16 cellular contexts compared by ENCODE assay signal in genomic region chr13:75321084-75321483, GRCh38.
A peak's percentile ranks its signal among the peaks of the same experiment; 100 is the strongest.
DNase-seq lines count a peak whose midpoint lies in the region; ATAC-seq lines count a peak whose summit lies in the region.
"Had no signal": no experiment of that assay in that cellular context is flagged by ENCODE, and none has a peak within 500 bp of the region (broad histone marks: within the 10 kb centered on the region; RNA-seq: fewer than 3 reads in every experiment).

No MANE protein-coding gene starts in this region.

- ATAC-seq in activated CD4-positive, alpha-beta T cell treated with anti-CD3 and anti-CD28 coated beads for 36 hours, result peak; percentile 32
- peak; percentile 58 for ATAC-seq in stimulated activated naive CD8-positive, alpha-beta T cell treated with anti-CD3 and anti-CD28 coated beads, Interleukin-15, amount 100 ng/mL, for 72 hours

- no peaks in the 10 kb centered on the region for H3K9me3 Mint-ChIP-seq in activated CD4-positive, alpha-beta T cell treated with anti-CD3 and anti-CD28 coated beads for 36 hours (ENCODE audit: low read depth)
- no peaks in the 10 kb centered on the region for H3K9me3 Mint-ChIP-seq in activated naive CD4-positive, alpha-beta T cell treated with anti-CD3 and anti-CD28 coated beads, Interleukin-2, amount 50 U/mL, for 24 hours
- H3K9me3 Mint-ChIP-seq in activated naive CD8-positive, alpha-beta T cell (ENCODE audit: low read depth), result no peaks in the 10 kb centered on the region
- no peaks in the 10 kb centered on the region for H3K9me3 Mint-ChIP-seq in stimulated activated naive CD8-positive, alpha-beta T cell treated with anti-CD3 and anti-CD28 coated beads, Interleukin-15, amount 100 ng/mL, for 72 hours

- H3K27ac Mint-ChIP-seq in activated CD4-positive, alpha-beta T cell treated with anti-CD3 and anti-CD28 coated beads for 36 hours, result peak overlapping the region; percentile 84
- H3K27ac Mint-ChIP-seq in activated naive CD4-positive, alpha-beta T cell treated with anti-CD3 and anti-CD28 coated beads, Interleukin-2, amount 50 U/mL, for 24 hours, result peak overlapping the region; percentile 76
- H3K27ac Mint-ChIP-seq in activated naive CD8-positive, alpha-beta T cell, result peak overlapping the region; percentile 79
- H3K27ac Mint-ChIP-seq in stimulated activated naive CD8-positive, alpha-beta T cell treated with anti-CD3 and anti-CD28 coated beads, Interleukin-15, amount 100 ng/mL, for 72 hours, result no peak overlapping the region
- H3K27ac Mint-ChIP-seq: CD14-positive monocyte had no signal

- intact Hi-C loops in activated CD4-positive, alpha-beta T cell treated with anti-CD3 and anti-CD28 coated beads for 36 hours (cut with DNase I, micrococcal nuclease), result loop anchor here (2.0 to 10.0 kb wide), 2 partner anchors 216 to 1606 kb away; partner anchors contain the start of gene COMMD6 (in 1 of the 2)

- peaks cover 23% of the 10 kb centered on the region for H3K36me3 Mint-ChIP-seq in activated CD4-positive, alpha-beta T cell treated with anti-CD3 and anti-CD28 coated beads for 36 hours (ENCODE audit: low read depth)
- H3K36me3 Mint-ChIP-seq in activated naive CD4-positive, alpha-beta T cell treated with anti-CD3 and anti-CD28 coated beads, Interleukin-2, amount 50 U/mL, for 24 hours, result peaks cover 7% of the 10 kb centered on the region
- H3K36me3 Mint-ChIP-seq in activated naive CD8-positive, alpha-beta T cell, result peaks cover 16% of the 10 kb centered on the region

- CTCF ChIA-PET in activated CD4-positive, alpha-beta T cell treated with anti-CD3 and anti-CD28 coated beads for 36 hours (lab: Charles Lee), result no interaction called here

- no peaks in the 10 kb centered on the region for H3K27me3 Mint-ChIP-seq in activated CD4-positive, alpha-beta T cell treated with anti-CD3 and anti-CD28 coated beads for 36 hours
- no peaks in the 10 kb centered on the region for H3K27me3 Mint-ChIP-seq in activated naive CD4-positive, alpha-beta T cell treated with anti-CD3 and anti-CD28 coated beads, Interleukin-2, amount 50 U/mL, for 24 hours
- H3K27me3 Mint-ChIP-seq in activated naive CD8-positive, alpha-beta T cell, result no peaks in the 10 kb centered on the region
- H3K27me3 Mint-ChIP-seq in stimulated activated naive CD8-positive, alpha-beta T cell treated with anti-CD3 and anti-CD28 coated beads, Interleukin-15, amount 100 ng/mL, for 72 hours, result no peaks in the 10 kb centered on the region

- peaks cover 63% of the 10 kb centered on the region for H3K4me1 Mint-ChIP-seq in activated CD4-positive, alpha-beta T cell treated with anti-CD3 and anti-CD28 coated beads for 36 hours
- H3K4me1 Mint-ChIP-seq in activated naive CD4-positive, alpha-beta T cell treated with anti-CD3 and anti-CD28 coated beads, Interleukin-2, amount 50 U/mL, for 24 hours, result peaks cover 77% of the 10 kb centered on the region
- peaks cover 76% of the 10 kb centered on the region for H3K4me1 Mint-ChIP-seq in activated naive CD8-positive, alpha-beta T cell (ENCODE audit: low read depth)
- peaks cover 58% of the 10 kb centered on the region for H3K4me1 Mint-ChIP-seq in stimulated activated naive CD8-positive, alpha-beta T cell treated with anti-CD3 and anti-CD28 coated beads, Interleukin-15, amount 100 ng/mL, for 72 hours

- peak overlapping the region; percentile 43 for H3K4me3 Mint-ChIP-seq in activated CD4-positive, alpha-beta T cell treated with anti-CD3 and anti-CD28 coated beads for 36 hours
- H3K4me3 Mint-ChIP-seq in activated naive CD4-positive, alpha-beta T cell treated with anti-CD3 and anti-CD28 coated beads, Interleukin-2, amount 50 U/mL, for 24 hours, result peak overlapping the region; percentile 34
- peak overlapping the region; percentile 76 for H3K4me3 Mint-ChIP-seq in activated naive CD8-positive, alpha-beta T cell
- peak overlapping the region; percentile 49 to 77 for H3K4me3 Mint-ChIP-seq in stimulated activated naive CD8-positive, alpha-beta T cell treated with anti-CD3 and anti-CD28 coated beads, Interleukin-15, amount 100 ng/mL, for 72 hours
- H3K4me3 Mint-ChIP-seq: CD14-positive monocyte had no signal

- DNase-seq in activated CD4-positive, alpha-beta T cell treated with anti-CD3 and anti-CD28 coated beads for 36 hours, result no peak
- DNase-seq in activated CD4-positive, alpha-beta T cell treated with anti-CD3 and anti-CD28 coated beads, Interleukin-2, amount 50 U/mL, for 4 hours, result no peak
- DNase-seq in activated naive CD4-positive, alpha-beta T cell treated with Interleukin-2 at 50 U/mL for 16 hours, result no peak
- no peak for DNase-seq in stimulated activated naive CD8-positive, alpha-beta T cell treated with anti-CD3 and anti-CD28 coated beads, Interleukin-15, amount 100 ng/mL, for 72 hours
- no peak for DNase-seq in epidermal melanocyte (ENCODE audit: insufficient read length, low spot score)
- DNase-seq in CD1c-positive myeloid dendritic cell (ENCODE audit: extremely low spot score), result no peak
- DNase-seq: 8988T, DMS153, GF-D8, GM23248, KG1, NCI-H1105 treated with DMSO at 0.1 percent for 48 hours, NCI-H1694 had no signal

- POLR2A ChIA-PET in activated CD4-positive, alpha-beta T cell treated with anti-CD3 and anti-CD28 coated beads for 36 hours (lab: Charles Lee), result no interaction called here

Comparison
In these comparisons a context has a peak if more than half of its experiments do, and no peak if none do; other contexts are left out.
1. H3K27ac Mint-ChIP-seq: peak in activated CD4-positive, alpha-beta T cell treated with anti-CD3 and anti-CD28 coated beads for 36 hours (single experiment), activated naive CD4-positive, alpha-beta T cell treated with anti-CD3 and anti-CD28 coated beads, Interleukin-2, amount 50 U/mL, for 24 hours (single experiment) and activated naive CD8-positive, alpha-beta T cell (single experiment); none in stimulated activated naive CD8-positive, alpha-beta T cell treated with anti-CD3 and anti-CD28 coated beads, Interleukin-15, amount 100 ng/mL, for 72 hours (0 of 2).
2. Peak in every context shown above with its lines, with median percentiles within 50 percentile points of each other: H3K4me3 Mint-ChIP-seq.